In genomic region chr3:183697123-183697609, GRCh38 we compare ENCODE assay signal across 8 cellular contexts. TPM values are rescaled to one million over a fixed set of nuclear protein-coding genes. Genes with fewer than 3 reads are reported as not detected.
DNase-seq lines count a peak whose midpoint lies in the region; ATAC-seq and TF ChIP-seq lines count a peak whose summit lies in the region.

No MANE protein-coding gene starts in this region.

- 39 to 40% methylated on average over 4 of the region's 4 CpGs for WGBS in lower leg skin, 2 donors

- peak overlapping the region; percentile 29 for H3K27ac ChIP-seq in angular gyrus (ENCODE audit: low read depth, low read length)

- H3K9me3 Mint-ChIP-seq in activated T-cell treated with anti-CD3 and anti-CD28 coated beads, Interleukin-2, amount 50 U/mL, for 72 hours: no peaks in the 10 kb centered on the region
- peaks cover 4% of the 10 kb centered on the region for H3K9me3 Mint-ChIP-seq in type B pancreatic cell

- intact Hi-C loops in lower leg skin (cut with DNase I; ENCODE audit: low total_unique reads): loop anchor here (5.0 kb wide), 1 partner anchor 1110 kb away; no protein-coding TSS in a partner anchor

- DNase-seq in activated T-cell treated with anti-CD3 and anti-CD28 coated beads, Interleukin-2, amount 50 U/mL, for 72 hours: no peak
- DNase-seq in activated T-cell treated with anti-CD3 and anti-CD28 coated beads, Interleukin-2, amount 50 U/mL, for 48 hours: no peak
- no peak for DNase-seq in lower leg skin (ENCODE audit: low spot score in 2 of 2)
- DNase-seq in type B pancreatic cell (ENCODE audit: extremely low spot score, unreplicated experiment): no peak
- no peak for DNase-seq in NCI-H1930 (lab: John Stamatoyannopoulos, UW)

- H3K27ac Mint-ChIP-seq in activated T-cell treated with anti-CD3 and anti-CD28 coated beads, Interleukin-2, amount 50 U/mL, for 72 hours: peak overlapping the region; percentile 95
- peak overlapping the region; percentile 87 for H3K27ac Mint-ChIP-seq in type B pancreatic cell

- TF ChIP-seq POLR2A in lower leg skin (IDR thresholded peaks at IDR 0.05): no peak

- H3K4me3 Mint-ChIP-seq in activated T-cell treated with anti-CD3 and anti-CD28 coated beads, Interleukin-2, amount 50 U/mL, for 72 hours: peak overlapping the region; percentile 80 to 93
- peak overlapping the region; percentile 88 for H3K4me3 Mint-ChIP-seq in type B pancreatic cell

- TF ChIP-seq CTCF in lower leg skin (IDR thresholded peaks at IDR 0.05) (no peak), type B pancreatic cell (conservative IDR thresholded peaks at IDR 0.05) (peak; percentile 59)

- peaks cover 44% of the 10 kb centered on the region for H3K4me1 Mint-ChIP-seq in activated T-cell treated with anti-CD3 and anti-CD28 coated beads, Interleukin-2, amount 50 U/mL, for 72 hours (ENCODE audit: low read depth)
- H3K4me1 Mint-ChIP-seq in type B pancreatic cell (ENCODE audit: unreplicated experiment): peaks cover 32% of the 10 kb centered on the region

- H3K4me3 ChIP-seq in lower leg skin (ENCODE audit: low read depth, poor library complexity, severe bottlenecking): peak overlapping the region; percentile 77

- ATAC-seq in activated T-cell treated with anti-CD3 and anti-CD28 coated beads, Interleukin-2, amount 50 U/mL, for 72 hours (replicated peaks in 1 of 2): no peak
- no peak for ATAC-seq in GM18873 (IDR thresholded peaks at IDR 0.05; ENCODE audit: low FRiP score, unreplicated experiment)
- ATAC-seq in HG03196 (IDR thresholded peaks at IDR 0.05; ENCODE audit: unreplicated experiment): no peak

- H3K27me3 Mint-ChIP-seq in activated T-cell treated with anti-CD3 and anti-CD28 coated beads, Interleukin-2, amount 50 U/mL, for 72 hours (ENCODE audit: low read depth): no peaks in the 10 kb centered on the region
- no peaks in the 10 kb centered on the region for H3K27me3 Mint-ChIP-seq in type B pancreatic cell

- H3K36me3 Mint-ChIP-seq in activated T-cell treated with anti-CD3 and anti-CD28 coated beads, Interleukin-2, amount 50 U/mL, for 72 hours (ENCODE audit: insufficient read depth in 2 of 2): peaks cover 6 to 8% of the 10 kb centered on the region in 2 donors
- peaks cover 5% of the 10 kb centered on the region for H3K36me3 Mint-ChIP-seq in type B pancreatic cell

RNA-seq across cellular contexts. Expression of gene YEATS2, which starts 0.4 kb away (rescaled TPM):
- 10 to 100 TPM; 44.6 to 52.2 TPM for total RNA-seq in activated T-cell treated with anti-CD3 and anti-CD28 coated beads, Interleukin-2, amount 50 U/mL, for 72 hours
- total RNA-seq in lower leg skin: 10 to 100 TPM; 14.0 to 24.1 (median 16.3) TPM
- total RNA-seq in type B pancreatic cell (ENCODE audit: low replicate concordance): 47.6 and 52.5 TPM in 2 replicates
